Comparison of ENCODE assay signal across 19 cellular contexts in genomic region chr2:233137040-233137439, GRCh38.
DNase-seq lines count a peak whose midpoint lies in the region; ATAC-seq, FAIRE-seq and TF ChIP-seq lines count a peak whose summit lies in the region.
"Had no signal": no experiment of that assay in that cellular context is flagged by ENCODE, and none has a peak within 500 bp of the region (broad histone marks: within the 10 kb centered on the region; RNA-seq: fewer than 3 reads in every experiment).

No MANE protein-coding gene starts in this region.

- no peak overlapping the region for H3K27ac ChIP-seq in brain microvascular endothelial cell
- H3K27ac ChIP-seq: HL-60 had no signal

- peak; percentile 9 for FAIRE-seq in GM18507 (lab: Jason Lieb, UNC)
- FAIRE-seq in RCC 7860 (lab: Jason Lieb, UNC): peak; percentile 15
- FAIRE-seq in islet of Langerhans (lab: Jason Lieb, UNC): peak; percentile 9
- FAIRE-seq: GM12878 had no signal

- DNase-seq in GM18507 (ENCODE audit: extremely low spot score, insufficient read length, low read depth) (no peak), RCC 7860 (ENCODE audit: low spot score) (no peak), brain microvascular endothelial cell (no peak)
- DNase-seq in stimulated activated effector memory CD8-positive, alpha-beta T cell treated with anti-CD3 and anti-CD28 coated beads, Interleukin-12 subunit alpha, Interleukin-12 subunit beta, amount 100 ng/mL, for 72 hours (ENCODE audit: low spot score in 2 of 2): no peak
- DNase-seq: BE2C; C1 segment of cervical spinal cord; CD4-positive, CD25-positive, alpha-beta regulatory T cell; CD8-positive, alpha-beta memory T cell; COR-L47; DMS 273 treated with DMSO at 0.1 percent for 48 hours; DMS53; DND-41; EL; GOT3; H7 had no signal

- peaks cover 1% of the 10 kb centered on the region for H3K27me3 ChIP-seq in brain microvascular endothelial cell (replicated peaks)

- TF ChIP-seq CTCF in brain microvascular endothelial cell (IDR thresholded peaks at IDR 0.05; ENCODE audit: low read depth, low read length, missing control alignments): no peak

- H3K27ac Mint-ChIP-seq in stimulated activated effector memory CD8-positive, alpha-beta T cell treated with anti-CD3 and anti-CD28 coated beads, Interleukin-12 subunit alpha, Interleukin-12 subunit beta, amount 100 ng/mL, for 72 hours: peak overlapping the region; percentile 10

- ATAC-seq in stimulated activated effector memory CD8-positive, alpha-beta T cell treated with anti-CD3 and anti-CD28 coated beads, Interleukin-12 subunit alpha, Interleukin-12 subunit beta, amount 100 ng/mL, for 72 hours: no peak
- no peak for ATAC-seq in GM21529 (IDR thresholded peaks at IDR 0.05; ENCODE audit: unreplicated experiment)
- ATAC-seq: GM12878 had no signal

- no peak overlapping the region for H3K4me3 Mint-ChIP-seq in stimulated activated effector memory CD8-positive, alpha-beta T cell treated with anti-CD3 and anti-CD28 coated beads, Interleukin-12 subunit alpha, Interleukin-12 subunit beta, amount 100 ng/mL, for 72 hours
- H3K4me3 Mint-ChIP-seq: CD4-positive, CD25-positive, alpha-beta regulatory T cell; CD8-positive, alpha-beta memory T cell had no signal

- peaks cover 36% of the 10 kb centered on the region for H3K4me1 Mint-ChIP-seq in stimulated activated effector memory CD8-positive, alpha-beta T cell treated with anti-CD3 and anti-CD28 coated beads, Interleukin-12 subunit alpha, Interleukin-12 subunit beta, amount 100 ng/mL, for 72 hours

- H3K36me3 Mint-ChIP-seq in stimulated activated effector memory CD8-positive, alpha-beta T cell treated with anti-CD3 and anti-CD28 coated beads, Interleukin-12 subunit alpha, Interleukin-12 subunit beta, amount 100 ng/mL, for 72 hours: peaks cover 100% of the 10 kb centered on the region

- no peaks in the 10 kb centered on the region for H3K36me3 ChIP-seq in brain microvascular endothelial cell (replicated peaks)
- H3K36me3 ChIP-seq: BE2C had no signal

- in situ Hi-C loops in brain microvascular endothelial cell (cut with HindIII; ENCODE audit: low pct_ligation_motif_present, low sequenced_read_pairs): no loop called here

- H3K9me3 Mint-ChIP-seq in stimulated activated effector memory CD8-positive, alpha-beta T cell treated with anti-CD3 and anti-CD28 coated beads, Interleukin-12 subunit alpha, Interleukin-12 subunit beta, amount 100 ng/mL, for 72 hours: peaks cover 5% of the 10 kb centered on the region

- no peak overlapping the region for H3K4me3 ChIP-seq in brain microvascular endothelial cell (ENCODE audit: low read depth, low read length)
- H3K4me3 ChIP-seq: GM12878 had no signal
